Comparison of ENCODE assay signal across 16 cellular contexts in the genomic region with DNA sequence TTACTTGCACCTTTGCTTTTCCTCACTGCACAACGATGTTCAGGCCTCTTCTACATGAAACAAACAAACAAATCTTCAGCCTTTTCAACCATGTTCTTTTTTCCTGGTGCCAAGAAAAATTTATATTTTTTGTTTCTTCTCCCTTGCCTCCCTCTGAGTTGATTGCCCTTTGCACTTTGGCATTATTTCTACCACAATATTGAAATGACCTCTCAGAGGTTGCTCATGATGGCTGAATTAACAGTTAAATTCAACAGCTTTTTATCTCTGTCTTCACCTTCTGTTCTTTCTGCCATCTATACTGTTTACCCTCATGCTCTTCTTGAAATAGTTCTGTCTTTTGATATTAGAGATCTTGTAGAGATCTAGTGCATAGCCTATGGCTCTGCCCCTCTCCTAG.
A peak's percentile ranks its signal among the peaks of the same experiment; 100 is the strongest.
DNase-seq lines count a peak whose midpoint lies in the region; ATAC-seq and TF ChIP-seq lines count a peak whose summit lies in the region.
"Had no signal": no experiment of that assay in that cellular context is flagged by ENCODE, and none has a peak within 500 bp of the region (broad histone marks: within the 10 kb centered on the region; RNA-seq: fewer than 3 reads in every experiment).

No MANE protein-coding gene starts in this region.

- H3K9me3 Mint-ChIP-seq in nephron = no peaks in the 10 kb centered on the region
- H3K9me3 Mint-ChIP-seq: activated CD8-positive, alpha-beta T cell treated with anti-CD3 and anti-CD28 coated beads for 36 hours had no signal

- intact Hi-C loops in ovary (cut with DNase I) = no loop called here

- no peak for TF ChIP-seq CTCF in SK-N-SH (IDR thresholded peaks at IDR 0.05)
- TF ChIP-seq CTCF in brain microvascular endothelial cell (IDR thresholded peaks at IDR 0.05; ENCODE audit: low read depth, low read length, missing control alignments) = no peak
- TF ChIP-seq CTCF in nephron (IDR thresholded peaks at IDR 0.05; ENCODE audit: unreplicated experiment in 3 of 3) = no peak
- TF ChIP-seq CTCF in thoracic aorta (IDR thresholded peaks at IDR 0.05) = no peak
- no peak for TF ChIP-seq CTCF in ovary (IDR thresholded peaks at IDR 0.05)

- in situ Hi-C loops in brain microvascular endothelial cell (cut with HindIII; ENCODE audit: low pct_ligation_motif_present, low sequenced_read_pairs) = no loop called here

- CTCF ChIA-PET in SK-N-SH (lab: Yijun Ruan, JAX) = interaction anchor here (0.8 to 4.3 kb wide), 2 partner anchors 12 to 211 kb away, joined by 3 to 30 read pairs; no protein-coding TSS in a partner anchor

- H3K4me1 Mint-ChIP-seq in nephron = peaks cover 52% of the 10 kb centered on the region

- H3K4me2 ChIP-seq in SK-N-SH = no peak overlapping the region

- peaks cover 27% of the 10 kb centered on the region for H3K79me2 ChIP-seq in SK-N-SH (ENCODE audit: insufficient read depth)

- DNase-seq in SK-N-SH = no peak
- DNase-seq in brain microvascular endothelial cell = no peak
- no peak for DNase-seq in thoracic aorta (ENCODE audit: low spot score)
- no peak for DNase-seq in ureter (ENCODE audit: low spot score)
- no peak for DNase-seq in activated CD4-positive, alpha-beta T cell treated with anti-CD3 and anti-CD28 coated beads for 1 hour
- DNase-seq in ovary = no peak
- DNase-seq: activated CD4-positive, CD25-positive, alpha-beta regulatory T cell; activated CD8-positive, alpha-beta T cell treated with anti-CD3 and anti-CD28 coated beads for 36 hours; DMS79 treated with DMSO at 0.1 percent for 48 hours; NCI-H1694; NCI-H2171 treated with DMSO at 0.1 percent for 48 hours; NCI-H526 had no signal

- H3K27ac ChIP-seq in SK-N-SH (ENCODE audit: low read depth in 2 of 2, low read length in 1 of 2) = peak overlapping the region in 1 of 2 experiments; percentile 92; a peak in 2 of 4 replicates
- peak overlapping the region; percentile 96 for H3K27ac ChIP-seq in brain microvascular endothelial cell
- peak overlapping the region; percentile 18 to 52 for H3K27ac ChIP-seq in thoracic aorta
- H3K27ac ChIP-seq in ovary = no peak overlapping the region
- H3K27ac ChIP-seq: 22Rv1 had no signal

- H3F3A ChIP-seq in SK-N-SH (replicated peaks; ENCODE audit: insufficient read depth) = peaks cover 18% of the 10 kb centered on the region

- H3K9me2 ChIP-seq in SK-N-SH = no peaks in the 10 kb centered on the region

- 80% methylated on average over 1 of the region's 1 CpG for WGBS in SK-N-SH (ENCODE audit: low lambda C conversion rate)
- WGBS in ovary, 3 donors = 9 to 24% (median 16%) methylated on average over 1 of the region's 1 CpG

- peak overlapping the region; percentile 7; the same call in 1 of the 2 replicates for H2AFZ ChIP-seq in SK-N-SH (ENCODE audit: low read depth)

- no peaks in the 10 kb centered on the region for H3K9me3 ChIP-seq in SK-N-SH
- H3K9me3 ChIP-seq in thoracic aorta = no peaks in the 10 kb centered on the region
- no peaks in the 10 kb centered on the region for H3K9me3 ChIP-seq in ovary

- peak overlapping the region; percentile 16 to 80 (median 28) for H3K27ac Mint-ChIP-seq in nephron
- H3K27ac Mint-ChIP-seq: activated CD8-positive, alpha-beta T cell treated with anti-CD3 and anti-CD28 coated beads for 36 hours had no signal

- H3K36me3 Mint-ChIP-seq in nephron (ENCODE audit: low read depth) = no peaks in the 10 kb centered on the region

- peaks cover 0 to 4% of the 10 kb centered on the region in 2 experiments for H3K36me3 ChIP-seq in SK-N-SH (replicated peaks in 1 of 2; ENCODE audit: control insufficient read depth in 1 of 2, insufficient read depth in 2 of 2, low read length in 1 of 2)
- H3K36me3 ChIP-seq in brain microvascular endothelial cell (replicated peaks) = no peaks in the 10 kb centered on the region
- no peaks in the 10 kb centered on the region for H3K36me3 ChIP-seq in thoracic aorta
- H3K36me3 ChIP-seq in ovary = no peaks in the 10 kb centered on the region

- POLR2A ChIA-PET in SK-N-SH (lab: Yijun Ruan, JAX) = no interaction called here

- ATAC-seq in SK-N-SH treated with all-trans-retinoic acid at 6 μM for 48 hours = no peak
- ATAC-seq in thoracic aorta (ENCODE audit: insufficient number of reproducible peaks, low FRiP score, low read depth) = no peak
- ATAC-seq: activated CD8-positive, alpha-beta T cell treated with anti-CD3 and anti-CD28 coated beads for 36 hours; HCT116 had no signal

- H3K4me3 ChIP-seq in SK-N-SH (ENCODE audit: low read depth in 2 of 2, low read length in 1 of 2) = no peak overlapping the region
- H3K4me3 ChIP-seq in brain microvascular endothelial cell (ENCODE audit: low read depth, low read length) = no peak overlapping the region
- H3K4me3 ChIP-seq in thoracic aorta = no peak overlapping the region
- H3K4me3 ChIP-seq in ovary = no peak overlapping the region

- H3K4me1 ChIP-seq in SK-N-SH (ENCODE audit: control insufficient read depth in 1 of 2, insufficient read depth in 2 of 2, low read depth in 1 of 2, low read length in 1 of 2) (peaks cover 0 to 9% of the 10 kb centered on the region in 2 experiments; a peak in 1 of 4 replicates), thoracic aorta (ENCODE audit: control insufficient read depth in 1 of 2, low read depth in 2 of 2) (peaks cover 19 to 44% of the 10 kb centered on the region in 2 donors), ovary (ENCODE audit: insufficient read depth) (peaks cover 12% of the 10 kb centered on the region)

- peak overlapping the region in 2 of 3 experiments; percentile 1 to 4 for H3K4me3 Mint-ChIP-seq in nephron
- H3K4me3 Mint-ChIP-seq: activated CD8-positive, alpha-beta T cell treated with anti-CD3 and anti-CD28 coated beads for 36 hours had no signal

- no peaks in the 10 kb centered on the region for H3K27me3 Mint-ChIP-seq in nephron (ENCODE audit: low read depth)
- H3K27me3 Mint-ChIP-seq: activated CD8-positive, alpha-beta T cell treated with anti-CD3 and anti-CD28 coated beads for 36 hours had no signal

- TF ChIP-seq EP300 in SK-N-SH (IDR thresholded peaks at IDR 0.05; ENCODE audit: borderline replicate concordance in 1 of 2, low read depth in 1 of 2, low read length in 1 of 2) = no peak
- TF ChIP-seq EP300 in ovary (IDR thresholded peaks at IDR 0.05) = no peak

- peak overlapping the region; percentile 53; the same call in 1 of the 2 replicates for H3K9ac ChIP-seq in SK-N-SH

- TF ChIP-seq POLR2A in ovary (IDR thresholded peaks at IDR 0.05) = no peak

- H3K27me3 ChIP-seq in SK-N-SH (ENCODE audit: insufficient read depth) = no peaks in the 10 kb centered on the region
- H3K27me3 ChIP-seq in brain microvascular endothelial cell (replicated peaks) = no peaks in the 10 kb centered on the region
- no peaks in the 10 kb centered on the region for H3K27me3 ChIP-seq in thoracic aorta (replicated peaks; ENCODE audit: insufficient read depth)
- no peaks in the 10 kb centered on the region for H3K27me3 ChIP-seq in ovary

- no peak for TF ChIP-seq RAD21 in SK-N-SH (IDR thresholded peaks at IDR 0.05; ENCODE audit: low read length)

- no peaks in the 10 kb centered on the region for H4K20me1 ChIP-seq in SK-N-SH (ENCODE audit: insufficient read depth)

TF ChIP-seq in SK-N-SH, 30 proteins besides CTCF, POLR2A, EP300 and RAD21:
- no peak for TF ChIP-seq TAF1 (IDR thresholded peaks at IDR 0.05; ENCODE audit: borderline replicate concordance, low read depth, low read length)

TF ChIP-seq in SK-N-SH treated with all-trans-retinoic acid at 6 μM for 48 hours, 23 proteins besides CTCF, POLR2A, EP300 and RAD21 (continues in another document):
- TF ChIP-seq RARB (CRISPR knock-in tag; IDR thresholded peaks at IDR 0.05) (no peak), ZNF565 (CRISPR knock-in tag; conservative IDR thresholded peaks at IDR 0.05; ENCODE audit: low read depth) (no peak), TOX (CRISPR knock-in tag; IDR thresholded peaks at IDR 0.05; ENCODE audit: borderline replicate concordance) (no peak), PPARA (CRISPR knock-in tag; IDR thresholded peaks at IDR 0.05; ENCODE audit: borderline replicate concordance) (no peak), ESRRG (CRISPR knock-in tag; IDR thresholded peaks at IDR 0.05) (no peak)
- TF ChIP-seq, protein P1, sequence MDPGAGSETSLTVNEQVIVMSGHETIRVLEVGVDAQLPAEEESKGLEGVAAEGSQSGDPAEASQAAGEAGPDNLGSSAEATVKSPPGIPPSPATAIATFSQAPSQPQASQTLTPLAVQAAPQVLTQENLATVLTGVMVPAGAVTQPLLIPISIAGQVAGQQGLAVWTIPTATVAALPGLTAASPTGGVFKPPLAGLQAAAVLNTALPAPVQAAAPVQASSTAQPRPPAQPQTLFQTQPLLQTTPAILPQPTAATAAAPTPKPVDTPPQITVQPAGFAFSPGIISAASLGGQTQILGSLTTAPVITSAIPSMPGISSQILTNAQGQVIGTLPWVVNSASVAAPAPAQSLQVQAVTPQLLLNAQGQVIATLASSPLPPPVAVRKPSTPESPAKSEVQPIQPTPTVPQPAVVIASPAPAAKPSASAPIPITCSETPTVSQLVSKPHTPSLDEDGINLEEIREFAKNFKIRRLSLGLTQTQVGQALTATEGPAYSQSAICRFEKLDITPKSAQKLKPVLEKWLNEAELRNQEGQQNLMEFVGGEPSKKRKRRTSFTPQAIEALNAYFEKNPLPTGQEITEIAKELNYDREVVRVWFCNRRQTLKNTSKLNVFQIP (CRISPR knock-in tag; IDR thresholded peaks at IDR 0.05; ENCODE audit: borderline replicate concordance, low read depth) = no peak
- TF ChIP-seq, protein P2, sequence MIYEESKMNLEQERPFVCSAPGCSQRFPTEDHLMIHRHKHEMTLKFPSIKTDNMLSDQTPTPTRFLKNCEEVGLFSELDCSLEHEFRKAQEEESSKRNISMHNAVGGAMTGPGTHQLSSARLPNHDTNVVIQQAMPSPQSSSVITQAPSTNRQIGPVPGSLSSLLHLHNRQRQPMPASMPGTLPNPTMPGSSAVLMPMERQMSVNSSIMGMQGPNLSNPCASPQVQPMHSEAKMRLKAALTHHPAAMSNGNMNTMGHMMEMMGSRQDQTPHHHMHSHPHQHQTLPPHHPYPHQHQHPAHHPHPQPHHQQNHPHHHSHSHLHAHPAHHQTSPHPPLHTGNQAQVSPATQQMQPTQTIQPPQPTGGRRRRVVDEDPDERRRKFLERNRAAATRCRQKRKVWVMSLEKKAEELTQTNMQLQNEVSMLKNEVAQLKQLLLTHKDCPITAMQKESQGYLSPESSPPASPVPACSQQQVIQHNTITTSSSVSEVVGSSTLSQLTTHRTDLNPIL (CRISPR knock-in tag; IDR thresholded peaks at IDR 0.05; ENCODE audit: low read depth) = no peak
- TF ChIP-seq, protein P3, sequence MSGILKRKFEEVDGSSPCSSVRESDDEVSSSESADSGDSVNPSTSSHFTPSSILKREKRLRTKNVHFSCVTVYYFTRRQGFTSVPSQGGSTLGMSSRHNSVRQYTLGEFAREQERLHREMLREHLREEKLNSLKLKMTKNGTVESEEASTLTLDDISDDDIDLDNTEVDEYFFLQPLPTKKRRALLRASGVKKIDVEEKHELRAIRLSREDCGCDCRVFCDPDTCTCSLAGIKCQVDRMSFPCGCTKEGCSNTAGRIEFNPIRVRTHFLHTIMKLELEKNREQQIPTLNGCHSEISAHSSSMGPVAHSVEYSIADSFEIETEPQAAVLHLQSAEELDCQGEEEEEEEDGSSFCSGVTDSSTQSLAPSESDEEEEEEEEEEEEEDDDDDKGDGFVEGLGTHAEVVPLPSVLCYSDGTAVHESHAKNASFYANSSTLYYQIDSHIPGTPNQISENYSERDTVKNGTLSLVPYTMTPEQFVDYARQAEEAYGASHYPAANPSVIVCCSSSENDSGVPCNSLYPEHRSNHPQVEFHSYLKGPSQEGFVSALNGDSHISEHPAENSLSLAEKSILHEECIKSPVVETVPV (CRISPR knock-in tag; IDR thresholded peaks at IDR 0.05) = no peak

Comparison
In these comparisons a context has a peak if more than half of its experiments do, and no peak if none do; other contexts are left out.
1. H3K27ac ChIP-seq: peak in brain microvascular endothelial cell (single experiment) and thoracic aorta (2 of 2); none in ovary (0 of 2).